Comparison of ENCODE assay signal across 10 cellular contexts in the genomic region with DNA sequence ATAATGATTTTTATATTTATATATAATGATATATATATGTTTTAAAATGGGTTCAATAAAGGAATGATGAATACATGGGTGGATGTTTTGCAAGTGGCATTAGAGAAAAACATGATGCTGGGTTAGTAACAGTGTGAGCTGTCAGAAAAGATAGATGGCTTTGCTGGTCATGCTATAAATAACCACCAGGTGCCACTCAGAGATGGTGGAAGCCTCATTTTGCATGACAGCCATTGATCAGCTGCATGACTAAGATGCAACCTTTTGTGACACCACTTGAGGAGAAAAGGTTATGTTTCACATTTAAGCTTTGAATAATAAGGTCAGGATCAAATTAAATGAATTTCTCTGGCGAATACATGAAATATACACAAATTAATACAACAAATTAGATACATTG.
DNase-seq lines count a peak whose midpoint lies in the region; ATAC-seq and TF ChIP-seq lines count a peak whose summit lies in the region.
"Had no signal": no experiment of that assay in that cellular context is flagged by ENCODE, and none has a peak within 500 bp of the region (broad histone marks: within the 10 kb centered on the region; RNA-seq: fewer than 3 reads in every experiment).

No MANE protein-coding gene starts in this region.

- H3K27me3 Mint-ChIP-seq in stimulated activated naive CD8-positive, alpha-beta T cell treated with anti-CD3 and anti-CD28 coated beads, Interleukin-15, amount 100 ng/mL, for 72 hours: no peaks in the 10 kb centered on the region

- no peaks in the 10 kb centered on the region for H3K9me3 Mint-ChIP-seq in stimulated activated naive CD8-positive, alpha-beta T cell treated with anti-CD3 and anti-CD28 coated beads, Interleukin-15, amount 100 ng/mL, for 72 hours

- H3K4me3 ChIP-seq in cardiac fibroblast (replicated peaks in 1 of 2; ENCODE audit: low read depth in 2 of 2, low read length in 2 of 2): no peak overlapping the region
- H3K4me3 ChIP-seq: left lung had no signal

- in situ Hi-C loops in KBM-7 (cut with MboI; ENCODE audit: low pct_unique_long_range_greater_than_20kb, low sequenced_read_pairs): no loop called here

- no peak overlapping the region for H3K4me3 Mint-ChIP-seq in stimulated activated naive CD8-positive, alpha-beta T cell treated with anti-CD3 and anti-CD28 coated beads, Interleukin-15, amount 100 ng/mL, for 72 hours

- no peaks in the 10 kb centered on the region for H3K4me1 Mint-ChIP-seq in stimulated activated naive CD8-positive, alpha-beta T cell treated with anti-CD3 and anti-CD28 coated beads, Interleukin-15, amount 100 ng/mL, for 72 hours

- DNase-seq in COR-L47 (lab: John Stamatoyannopoulos, UW) (peak; percentile 69), KBM-7 (peak; percentile 4), cardiac fibroblast (ENCODE audit: low read depth in 2 of 2) (no peak), SW 1271 (lab: John Stamatoyannopoulos, UW) (no peak), left lobe of liver (ENCODE audit: low spot score) (no peak)
- DNase-seq in stimulated activated naive CD8-positive, alpha-beta T cell treated with anti-CD3 and anti-CD28 coated beads, Interleukin-15, amount 100 ng/mL, for 72 hours: no peak
- DNase-seq: central memory CD4-positive, alpha-beta T cell; left lung had no signal

- TF ChIP-seq CTCF in cardiac fibroblast (IDR thresholded peaks at IDR 0.05; ENCODE audit: low read depth, low read length): peak; percentile 18

- peak; percentile 91 for ATAC-seq in GM19467 (IDR thresholded peaks at IDR 0.05; ENCODE audit: unreplicated experiment)
- no peak for ATAC-seq in stimulated activated naive CD8-positive, alpha-beta T cell treated with anti-CD3 and anti-CD28 coated beads, Interleukin-15, amount 100 ng/mL, for 72 hours
- no peak for ATAC-seq in GM19023 (IDR thresholded peaks at IDR 0.05; ENCODE audit: unreplicated experiment)
- ATAC-seq in left lobe of liver: no peak
- ATAC-seq: left lung had no signal

- no peak overlapping the region for H3K27ac Mint-ChIP-seq in stimulated activated naive CD8-positive, alpha-beta T cell treated with anti-CD3 and anti-CD28 coated beads, Interleukin-15, amount 100 ng/mL, for 72 hours

Comparison
In these comparisons a context has a peak if more than half of its experiments do, and no peak if none do; other contexts are left out.
1. DNase-seq: peak in COR-L47 (single experiment) and KBM-7 (single experiment); none in cardiac fibroblast (0 of 2), stimulated activated naive CD8-positive, alpha-beta T cell treated with anti-CD3 and anti-CD28 coated beads, Interleukin-15, amount 100 ng/mL, for 72 hours (0 of 2), SW 1271 (0 of 2) and left lobe of liver (single experiment).